In the genomic region with DNA sequence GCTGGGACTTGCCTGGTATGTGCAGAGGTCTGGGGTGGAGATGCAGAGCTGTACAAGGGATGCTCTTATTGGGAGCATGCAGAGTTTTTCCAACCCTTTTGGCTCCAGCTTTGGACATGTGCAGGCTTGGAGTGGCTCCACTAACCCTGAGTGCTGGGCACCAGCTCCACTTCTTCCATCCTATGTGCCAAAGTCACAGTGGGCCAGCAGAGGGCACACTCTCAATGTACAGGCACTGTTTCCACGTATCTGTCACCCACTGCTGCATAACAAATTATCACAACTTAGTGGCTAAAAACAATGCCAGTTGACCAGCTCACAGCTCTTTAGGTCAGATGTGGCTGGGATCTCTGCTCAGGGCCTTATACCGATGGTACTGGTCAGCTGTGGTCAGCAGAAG, we compare ENCODE assay signal across 13 cellular contexts.
DNase-seq lines count a peak whose midpoint lies in the region; ATAC-seq and TF ChIP-seq lines count a peak whose summit lies in the region.
"Had no signal": no experiment of that assay in that cellular context is flagged by ENCODE, and none has a peak within 500 bp of the region (broad histone marks: within the 10 kb centered on the region; RNA-seq: fewer than 3 reads in every experiment).

No MANE protein-coding gene starts in this region.

- no peak overlapping the region for H3K4me3 Mint-ChIP-seq in CD4-positive, alpha-beta memory T cell
- no peak overlapping the region for H3K4me3 Mint-ChIP-seq in activated CD8-positive, alpha-beta memory T cell treated with anti-CD3 and anti-CD28 coated beads, Interleukin-2, amount 10 ng/mL, durations not matched to agents 7 days and 5 days
- no peak overlapping the region for H3K4me3 Mint-ChIP-seq in neural crest cell
- H3K4me3 Mint-ChIP-seq: activated naive CD4-positive, alpha-beta T cell treated with anti-CD3 and anti-CD28 coated beads, Interleukin-2, amount 50 U/mL, for 24 hours; mesothelial cell of epicardium had no signal

- H3K27me3 ChIP-seq in CD4-positive, alpha-beta memory T cell (ENCODE audit: insufficient read depth, low read length): no peaks in the 10 kb centered on the region
- no peaks in the 10 kb centered on the region for H3K27me3 ChIP-seq in Loucy (ENCODE audit: insufficient read depth, low read length, poor library complexity, severe bottlenecking)

- H3K4me1 ChIP-seq in CD4-positive, alpha-beta memory T cell (ENCODE audit: insufficient read depth, low read length): no peaks in the 10 kb centered on the region
- no peaks in the 10 kb centered on the region for H3K4me1 ChIP-seq in Loucy (ENCODE audit: insufficient read depth, low read length, poor library complexity, severe bottlenecking)
- H3K4me1 ChIP-seq: heart right ventricle had no signal

- no peak overlapping the region for H2AFZ ChIP-seq in Loucy (ENCODE audit: low read length)

- no peak overlapping the region for H3K4me2 ChIP-seq in Loucy (ENCODE audit: low read depth, low read length, poor library complexity, severe bottlenecking)

- TF ChIP-seq CTCF in Loucy (conservative IDR thresholded peaks at IDR 0.05; ENCODE audit: low read length) (peak; percentile 41; the same call in 1 of the 2 replicates), neural crest cell (conservative IDR thresholded peaks at IDR 0.05) (peak; percentile 44), RWPE1 (conservative IDR thresholded peaks at IDR 0.05; ENCODE audit: low read depth) (no peak)

- H3K36me3 Mint-ChIP-seq in CD4-positive, alpha-beta memory T cell: no peaks in the 10 kb centered on the region
- H3K36me3 Mint-ChIP-seq in activated CD8-positive, alpha-beta memory T cell treated with anti-CD3 and anti-CD28 coated beads, Interleukin-2, amount 10 ng/mL, durations not matched to agents 7 days and 5 days: no peaks in the 10 kb centered on the region
- H3K36me3 Mint-ChIP-seq in neural crest cell (ENCODE audit: low read depth): no peaks in the 10 kb centered on the region
- H3K36me3 Mint-ChIP-seq: mesothelial cell of epicardium had no signal

- no peak overlapping the region for H3K9ac ChIP-seq in Loucy (ENCODE audit: low read depth, low read length, poor library complexity, severe bottlenecking)

- H3K27ac Mint-ChIP-seq in CD4-positive, alpha-beta memory T cell: peak overlapping the region in 3 of 7 donors; percentile 4 to 63 (median 14)
- no peak overlapping the region for H3K27ac Mint-ChIP-seq in activated CD8-positive, alpha-beta memory T cell treated with anti-CD3 and anti-CD28 coated beads, Interleukin-2, amount 10 ng/mL, durations not matched to agents 7 days and 5 days
- no peak overlapping the region for H3K27ac Mint-ChIP-seq in neural crest cell (ENCODE audit: unreplicated experiment)
- H3K27ac Mint-ChIP-seq: activated naive CD4-positive, alpha-beta T cell treated with anti-CD3 and anti-CD28 coated beads, Interleukin-2, amount 50 U/mL, for 24 hours; mesothelial cell of epicardium had no signal

- peak; percentile 11 to 41 (median 27) for DNase-seq in CD4-positive, alpha-beta memory T cell
- peak; percentile 60 for DNase-seq in activated CD8-positive, alpha-beta memory T cell treated with anti-CD3 and anti-CD28 coated beads, Interleukin-2, amount 10 ng/mL, durations not matched to agents 7 days and 5 days
- DNase-seq in neural crest cell (ENCODE audit: low read depth, low spot score): no peak
- no peak for DNase-seq in NCI-H2171 (lab: John Stamatoyannopoulos, UW)
- DNase-seq in AG20443 (ENCODE audit: low spot score): no peak
- DNase-seq in posterior vena cava (ENCODE audit: low spot score): no peak
- no peak for DNase-seq in RWPE1 (ENCODE audit: low spot score)
- DNase-seq: dermis blood vessel endothelial cell, heart right ventricle, NCI-H2029 treated with DMSO at 0.1 percent for 48 hours had no signal

- H3F3A ChIP-seq in Loucy (ENCODE audit: low read depth): no peaks in the 10 kb centered on the region

- no peaks in the 10 kb centered on the region for H3K79me2 ChIP-seq in Loucy (ENCODE audit: insufficient read depth, low read length)

- POLR2A ChIA-PET in CD4-positive, alpha-beta memory T cell (lab: Charles Lee; ENCODE audit: partially characterized antibody): interaction anchor here (0.6 to 1.4 kb wide), 5 partner anchors 65 to 196 kb away, joined by 3 to 7 read pairs (median 4); no protein-coding TSS in a partner anchor
- POLR2A ChIA-PET in RWPE1 (lab: Yijun Ruan, JAX; ENCODE audit: low non-redundant PET): no interaction called here

- ATAC-seq in activated CD8-positive, alpha-beta memory T cell treated with anti-CD3 and anti-CD28 coated beads, Interleukin-2, amount 10 ng/mL, durations not matched to agents 7 days and 5 days: no peak
- ATAC-seq: heart right ventricle had no signal

- H3K27ac ChIP-seq in CD4-positive, alpha-beta memory T cell (ENCODE audit: low read depth, low read length): no peak overlapping the region
- H3K27ac ChIP-seq in RWPE1: no peak overlapping the region
- H3K27ac ChIP-seq: heart right ventricle had no signal

- no peaks in the 10 kb centered on the region for H3K27me3 Mint-ChIP-seq in CD4-positive, alpha-beta memory T cell
- no peaks in the 10 kb centered on the region for H3K27me3 Mint-ChIP-seq in activated CD8-positive, alpha-beta memory T cell treated with anti-CD3 and anti-CD28 coated beads, Interleukin-2, amount 10 ng/mL, durations not matched to agents 7 days and 5 days
- H3K27me3 Mint-ChIP-seq in neural crest cell (ENCODE audit: low read depth): peaks cover 7% of the 10 kb centered on the region
- H3K27me3 Mint-ChIP-seq: activated naive CD4-positive, alpha-beta T cell treated with anti-CD3 and anti-CD28 coated beads, Interleukin-2, amount 50 U/mL, for 24 hours had no signal

- H3K9me3 Mint-ChIP-seq in CD4-positive, alpha-beta memory T cell: peaks cover 0 to 4% (median 0%) of the 10 kb centered on the region in 8 donors
- H3K9me3 Mint-ChIP-seq in activated CD8-positive, alpha-beta memory T cell treated with anti-CD3 and anti-CD28 coated beads, Interleukin-2, amount 10 ng/mL, durations not matched to agents 7 days and 5 days (ENCODE audit: low read depth): no peaks in the 10 kb centered on the region
- peaks cover 3% of the 10 kb centered on the region for H3K9me3 Mint-ChIP-seq in neural crest cell
- H3K9me3 Mint-ChIP-seq: activated naive CD4-positive, alpha-beta T cell treated with anti-CD3 and anti-CD28 coated beads, Interleukin-2, amount 50 U/mL, for 24 hours had no signal

- H3K9me2 ChIP-seq in Loucy (replicated peaks; ENCODE audit: low read depth, low read length): no peaks in the 10 kb centered on the region

- H3K4me3 ChIP-seq in CD4-positive, alpha-beta memory T cell (ENCODE audit: low read length in 2 of 2): no peak overlapping the region
- no peak overlapping the region for H3K4me3 ChIP-seq in Loucy (ENCODE audit: low read length, poor library complexity, severe bottlenecking)
- H3K4me3 ChIP-seq: heart right ventricle had no signal

- CTCF ChIA-PET in CD4-positive, alpha-beta memory T cell (lab: Charles Lee; ENCODE audit: partially characterized antibody): interaction anchor here (0.6 to 3.2 kb wide), 10 partner anchors 11 to 196 kb away, joined by 3 to 19 read pairs (median 6); no protein-coding TSS in a partner anchor
- CTCF ChIA-PET in activated CD8-positive, alpha-beta memory T cell treated with anti-CD3 and anti-CD28 coated beads, Interleukin-2, amount 10 ng/mL, durations not matched to agents 7 days and 5 days (lab: Charles Lee): interaction anchor here (0.8 to 1.4 kb wide), 8 partner anchors 13 to 224 kb away, joined by 3 to 12 read pairs (median 4); no protein-coding TSS in a partner anchor
- CTCF ChIA-PET in RWPE1 (lab: Yijun Ruan, JAX): interaction anchor here (0.5 to 1.2 kb wide), 4 partner anchors 15 to 628 kb away, joined by 3 read pairs; no protein-coding TSS in a partner anchor

- no peaks in the 10 kb centered on the region for H3K36me3 ChIP-seq in CD4-positive, alpha-beta memory T cell (ENCODE audit: insufficient read depth, low read length)
- no peaks in the 10 kb centered on the region for H3K36me3 ChIP-seq in Loucy (ENCODE audit: insufficient read depth, low read length)
- H3K36me3 ChIP-seq: heart right ventricle had no signal

- peaks cover 0 to 12% (median 4%) of the 10 kb centered on the region in 4 donors for H3K4me1 Mint-ChIP-seq in CD4-positive, alpha-beta memory T cell
- no peaks in the 10 kb centered on the region for H3K4me1 Mint-ChIP-seq in activated CD8-positive, alpha-beta memory T cell treated with anti-CD3 and anti-CD28 coated beads, Interleukin-2, amount 10 ng/mL, durations not matched to agents 7 days and 5 days
- H3K4me1 Mint-ChIP-seq in neural crest cell: no peaks in the 10 kb centered on the region
- H3K4me1 Mint-ChIP-seq: mesothelial cell of epicardium had no signal

- intact Hi-C loops in CD4-positive, alpha-beta memory T cell (cut with micrococcal nuclease): loop anchor here (1.0 to 2.0 kb wide), 2 partner anchors 65 to 103 kb away; no protein-coding TSS in a partner anchor
- intact Hi-C loops in posterior vena cava (cut with DNase I): no loop called here

- H3K9me3 ChIP-seq in CD4-positive, alpha-beta memory T cell (ENCODE audit: control insufficient read depth in 1 of 2, low read length in 2 of 2): no peaks in the 10 kb centered on the region
- peaks cover 6% of the 10 kb centered on the region; the same call in 1 of the 2 replicates for H3K9me3 ChIP-seq in Loucy (ENCODE audit: insufficient read depth, low read depth, low read length)

- no peaks in the 10 kb centered on the region for H4K20me1 ChIP-seq in Loucy (ENCODE audit: insufficient read depth, low read length, poor library complexity, severe bottlenecking)

Comparison
In these comparisons a context has a peak if more than half of its experiments do, and no peak if none do; other contexts are left out.
1. DNase-seq: peak in CD4-positive, alpha-beta memory T cell (5 of 5) and activated CD8-positive, alpha-beta memory T cell treated with anti-CD3 and anti-CD28 coated beads, Interleukin-2, amount 10 ng/mL, durations not matched to agents 7 days and 5 days (single experiment); none in neural crest cell (single experiment), NCI-H2171 (single experiment), AG20443 (single experiment), posterior vena cava (single experiment) and RWPE1 (single experiment).